ENCODE assay signal across 7 cellular contexts in the genomic region with DNA sequence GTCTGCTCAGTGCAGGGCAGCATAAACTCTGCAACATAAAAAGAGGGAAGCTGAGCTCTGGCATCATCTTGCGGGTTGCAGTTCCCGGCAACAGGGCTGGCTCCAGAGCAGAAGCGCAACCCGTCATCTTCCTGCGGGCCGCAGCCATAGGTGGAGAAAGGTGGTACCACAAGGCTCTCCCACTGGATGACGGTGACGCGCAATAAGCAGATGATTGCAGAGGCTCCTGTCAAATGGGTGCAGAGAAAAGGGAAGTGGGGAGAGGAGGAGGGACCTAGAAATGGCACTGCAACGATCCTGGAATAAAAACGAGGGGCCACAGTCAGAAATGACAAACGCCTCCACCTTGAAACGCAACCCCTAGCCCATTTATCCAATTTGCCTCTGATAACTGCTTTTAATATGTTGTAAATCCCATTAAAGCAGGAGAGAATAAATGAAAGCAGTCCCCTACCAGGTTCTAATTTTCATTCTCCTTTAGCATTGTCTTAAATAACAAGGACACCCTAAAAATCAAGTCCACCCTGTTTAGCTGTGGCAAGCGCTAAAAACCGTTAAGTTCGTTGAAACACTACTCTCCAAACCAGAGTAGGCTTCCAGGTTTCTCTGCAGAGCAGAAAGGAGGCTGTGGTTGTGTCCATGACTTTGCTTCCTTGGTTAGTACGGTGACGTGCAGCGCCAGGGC. TPM values are rescaled to one million over a fixed set of nuclear protein-coding genes. Genes with fewer than 3 reads are reported as not detected.
A peak's percentile ranks its signal among the peaks of the same experiment; 100 is the strongest.
DNase-seq lines count a peak whose midpoint lies in the region; ATAC-seq and TF ChIP-seq lines count a peak whose summit lies in the region.

No MANE protein-coding gene starts in this region.

- intact Hi-C loops in gastrocnemius medialis (cut with DNase I; ENCODE audit: low total_unique reads): loop anchor here (1.0 to 2.0 kb wide), 3 partner anchors 45 to 171 kb away; partner anchors contain the start of genes TUBA1A and TUBA1B

- H3K4me1 Mint-ChIP-seq in activated naive CD8-positive, alpha-beta T cell treated with anti-CD3 and anti-CD28 coated beads for 36 hours: peaks cover 11% of the 10 kb centered on the region

- H3K27ac Mint-ChIP-seq in activated naive CD8-positive, alpha-beta T cell treated with anti-CD3 and anti-CD28 coated beads for 36 hours: peak overlapping the region; percentile 7

- in situ Hi-C loops in GM23248 (cut with MboI): loop anchor here (10.0 kb wide), 1 partner anchor 139 kb away; the partner anchor contains the start of gene DHH
- in situ Hi-C loops in gastrocnemius medialis (cut with MboI; ENCODE audit: low sequenced_read_pairs in 4 of 4): loop anchor here in 3 of 4 donors (10.0 to 25.0 kb wide), 3 partner anchors 147 to 169 kb away; partner anchors contain the start of genes DHH (in 1 of the 3), KMT2D (in 1 of the 3) and RHEBL1 (in 1 of the 3)

- peaks cover 4% of the 10 kb centered on the region; the same call in 1 of the 2 replicates for H3K4me1 ChIP-seq in GM23248 (ENCODE audit: insufficient read depth)
- peaks cover 11 to 13% of the 10 kb centered on the region in 2 donors for H3K4me1 ChIP-seq in gastrocnemius medialis

- no peaks in the 10 kb centered on the region for H3K9me2 ChIP-seq in GM23248 (ENCODE audit: insufficient read depth)

- peak overlapping the region; percentile 90 for H2AFZ ChIP-seq in GM23248

- peak overlapping the region; percentile 65 for H3K4me2 ChIP-seq in GM23248 (ENCODE audit: unreplicated experiment)

- H3K27ac ChIP-seq in GM23248 (peak overlapping the region; percentile 87), gastrocnemius medialis (peak overlapping the region; percentile 79 to 91 (median 83))

- H3K9me3 ChIP-seq in GM23248 (ENCODE audit: low read depth) (no peaks in the 10 kb centered on the region), gastrocnemius medialis (no peaks in the 10 kb centered on the region)

- no peak overlapping the region for H3K4me3 Mint-ChIP-seq in activated naive CD8-positive, alpha-beta T cell treated with anti-CD3 and anti-CD28 coated beads for 36 hours

- no peaks in the 10 kb centered on the region for H3K9me3 Mint-ChIP-seq in activated naive CD8-positive, alpha-beta T cell treated with anti-CD3 and anti-CD28 coated beads for 36 hours

- H3K36me3 Mint-ChIP-seq in activated naive CD8-positive, alpha-beta T cell treated with anti-CD3 and anti-CD28 coated beads for 36 hours: no peaks in the 10 kb centered on the region

- DNase-seq in GM23248 (no peak), NCI-H526 (lab: John Stamatoyannopoulos, UW) (peak; percentile 31 to 70), hippocampal formation (lab: John Stamatoyannopoulos, UW) (peak; percentile 64 to 72), gastrocnemius medialis (peak in 1 of 2 donors; percentile 27), activated gamma-delta T cell (lab: John Stamatoyannopoulos, UW) (no peak)
- no peak for DNase-seq in activated naive CD8-positive, alpha-beta T cell treated with anti-CD3 and anti-CD28 coated beads for 36 hours

- no peak for ATAC-seq in gastrocnemius medialis
- ATAC-seq in GM21367 (IDR thresholded peaks at IDR 0.05; ENCODE audit: unreplicated experiment): no peak

- 60 to 63% methylated on average over 19 of the region's 19 CpGs for WGBS in GM23248 (ENCODE audit: low coverage in 1 of 2, low lambda C conversion rate in 2 of 2, missing lambda C conversion rate in 2 of 2), 2 experiments

- TF ChIP-seq CTCF in gastrocnemius medialis (IDR thresholded peaks at IDR 0.05 in 4 of 5, conservative IDR thresholded peaks at IDR 0.05 in 1 of 5): no peak

- TF ChIP-seq POLR2A in gastrocnemius medialis (IDR thresholded peaks at IDR 0.05): no peak

- no peaks in the 10 kb centered on the region for H3K27me3 ChIP-seq in GM23248 (replicated peaks; ENCODE audit: insufficient read depth)
- H3K27me3 ChIP-seq in gastrocnemius medialis: no peaks in the 10 kb centered on the region

- H4K20me1 ChIP-seq in GM23248 (ENCODE audit: insufficient read depth): no peaks in the 10 kb centered on the region

- H3K9ac ChIP-seq in GM23248: peak overlapping the region; percentile 88

- peak overlapping the region; percentile 31; the same call in 1 of the 2 replicates for H3K4me3 ChIP-seq in GM23248
- H3K4me3 ChIP-seq in gastrocnemius medialis: peak overlapping the region; percentile 61 to 78 (median 64)

- H3K36me3 ChIP-seq in GM23248 (ENCODE audit: low read depth) (no peaks in the 10 kb centered on the region), gastrocnemius medialis (no peaks in the 10 kb centered on the region)

- peaks cover 5% of the 10 kb centered on the region for H3K27me3 Mint-ChIP-seq in activated naive CD8-positive, alpha-beta T cell treated with anti-CD3 and anti-CD28 coated beads for 36 hours

- H3K79me2 ChIP-seq in GM23248 (ENCODE audit: insufficient read depth): no peaks in the 10 kb centered on the region

- H3F3A ChIP-seq in GM23248 (ENCODE audit: insufficient read depth): no peaks in the 10 kb centered on the region

RNA-seq across cellular contexts. Expression of gene TUBA1C, which starts 30.9 kb away (rescaled TPM):
- total RNA-seq in GM23248 (2014; rRNA removed; shearing (Covaris generic)): 401 and 473 TPM in 2 replicates
- 301 and 312 TPM in 2 replicates for polyA plus RNA-seq in GM23248 (2016; fragmentation: Nextera tagmentation; extraction: Ambion mirVana)
- 100 to 1,000 TPM; 315 to 343 TPM for total RNA-seq in activated naive CD8-positive, alpha-beta T cell treated with anti-CD3 and anti-CD28 coated beads for 36 hours
- total RNA-seq in gastrocnemius medialis: 100 to 1,000 TPM in 1 of 4 donors, 10 to 100 TPM in 3; 53.9 to 130 (median 72.5) TPM

RNA-seq across cellular contexts. Expression of gene TUBA1A, which starts 45.1 kb away (rescaled TPM):
- total RNA-seq in GM23248 (2014; rRNA removed; shearing (Covaris generic)): 628 and 639 TPM in 2 replicates
- polyA plus RNA-seq in GM23248 (2016; fragmentation: Nextera tagmentation; extraction: Ambion mirVana): 452 and 467 TPM in 2 replicates
- 10 to 100 TPM; 54.3 to 55.0 TPM for total RNA-seq in activated naive CD8-positive, alpha-beta T cell treated with anti-CD3 and anti-CD28 coated beads for 36 hours
- 10 to 100 TPM; 14.7 to 68.0 (median 25.1) TPM for total RNA-seq in gastrocnemius medialis

Comparison
In these comparisons a context has a peak if more than half of its experiments do, and no peak if none do; other contexts are left out.
1. DNase-seq: peak in NCI-H526 (2 of 2) and hippocampal formation (2 of 2); none in GM23248 (single experiment), activated naive CD8-positive, alpha-beta T cell treated with anti-CD3 and anti-CD28 coated beads for 36 hours (single experiment) and activated gamma-delta T cell (single experiment).